ENCODE assay signal across 8 cellular contexts in genomic region chr9:19231126-19232035, GRCh38. TPM values are rescaled to one million over a fixed set of nuclear protein-coding genes. Genes with fewer than 3 reads are reported as not detected.
A peak's percentile ranks its signal among the peaks of the same experiment; 100 is the strongest.
DNase-seq lines count a peak whose midpoint lies in the region; ATAC-seq, FAIRE-seq and TF ChIP-seq lines count a peak whose summit lies in the region.

No MANE protein-coding gene starts in this region.

- H3K9me3 Mint-ChIP-seq in MCF 10A (ENCODE audit: unreplicated experiment): no peaks in the 10 kb centered on the region

- H3K36me3 ChIP-seq in keratinocyte (ENCODE audit: control insufficient read depth in 2 of 2, extremely low read depth in 1 of 2, insufficient read depth in 2 of 2, low read length in 2 of 2): no peaks in the 10 kb centered on the region

- H3K79me2 ChIP-seq in keratinocyte (ENCODE audit: control insufficient read depth, insufficient read depth, low read length): peaks cover 54% of the 10 kb centered on the region

- no peaks in the 10 kb centered on the region for H4K20me1 ChIP-seq in keratinocyte (ENCODE audit: control insufficient read depth, extremely low read depth, insufficient read depth, low read length)

- peaks cover 12% of the 10 kb centered on the region for H3K4me1 ChIP-seq in keratinocyte (ENCODE audit: control insufficient read depth, extremely low read depth, insufficient read depth, low read length)

- no peak for TF ChIP-seq CTCF in MCF 10A (IDR thresholded peaks at IDR 0.05; ENCODE audit: unreplicated experiment)
- TF ChIP-seq CTCF in keratinocyte (optimal IDR thresholded peaks at IDR 0.05 in 1 of 3, IDR thresholded peaks at IDR 0.05 in 1 of 3, conservative IDR thresholded peaks at IDR 0.05 in 1 of 3; ENCODE audit: extremely low read depth in 1 of 3, insufficient read depth in 2 of 3, low read length in 3 of 3): no peak

- no peaks in the 10 kb centered on the region for H3K9me3 ChIP-seq in keratinocyte (ENCODE audit: control insufficient read depth, low read depth, low read length)

- peak; percentile 3 for ATAC-seq in GM21786 (IDR thresholded peaks at IDR 0.05; ENCODE audit: unreplicated experiment)

- H3K4me1 Mint-ChIP-seq in MCF 10A (ENCODE audit: insufficient read depth, unreplicated experiment): peaks cover 16% of the 10 kb centered on the region

- no peak overlapping the region for H3K4me3 Mint-ChIP-seq in MCF 10A (ENCODE audit: unreplicated experiment)

- H3K27ac Mint-ChIP-seq in MCF 10A (ENCODE audit: low read depth, unreplicated experiment): no peak overlapping the region

- no peaks in the 10 kb centered on the region for H3K27me3 ChIP-seq in keratinocyte (ENCODE audit: control insufficient read depth, extremely low read depth, insufficient read depth, low read length)

- peak overlapping the region; percentile 87 for H2AFZ ChIP-seq in keratinocyte (ENCODE audit: control insufficient read depth, low read length)

- peak overlapping the region; percentile 89 for H3K27ac ChIP-seq in keratinocyte (ENCODE audit: control insufficient read depth, insufficient read depth, low read length)

- H3K9me1 ChIP-seq in keratinocyte (ENCODE audit: control insufficient read depth, extremely low read depth, insufficient read depth, low read length): peaks cover under 1% of the 10 kb centered on the region

- no peaks in the 10 kb centered on the region for H3K36me3 Mint-ChIP-seq in MCF 10A (ENCODE audit: insufficient read depth, unreplicated experiment)

- TSS peak; percentile 23 for BruUV-seq in MCF 10A (replicated peaks; lab: Mats Ljungman, UMichigan)

- H3K27me3 Mint-ChIP-seq in MCF 10A (ENCODE audit: insufficient read depth, unreplicated experiment): no peaks in the 10 kb centered on the region

- intact Hi-C loops in MCF 10A (cut with micrococcal nuclease): loop anchor here (2.0 to 5.0 kb wide), 5 partner anchors 49 to 183 kb away; partner anchors contain the start of genes HAUS6 and RRAGA

- CTCF ChIA-PET in MCF 10A (lab: Yijun Ruan, JAX): interaction anchor here (0.6 to 1.5 kb wide), 5 partner anchors 45 to 229 kb away, joined by 3 to 6 read pairs (median 3); partner anchors contain the start of gene RRAGA

- dilution Hi-C loops in keratinocyte (cut with MboI; ENCODE audit: extremely low pct_ligation_motif_present, low sequenced_read_pairs): no loop called here

- H3K4me3 ChIP-seq in keratinocyte (ENCODE audit: control insufficient read depth in 2 of 3, extremely low read depth in 1 of 3, insufficient read depth in 2 of 3, low read depth in 1 of 3, low read length in 3 of 3): peak overlapping the region; percentile 83 to 92 (median 84)

- H3K9ac ChIP-seq in keratinocyte (ENCODE audit: control insufficient read depth, extremely low read depth, insufficient read depth, low read length): peak overlapping the region; percentile 93

- H3K4me2 ChIP-seq in keratinocyte (ENCODE audit: control insufficient read depth, extremely low read depth, insufficient read depth, low read depth, low read length): peak overlapping the region; percentile 95

- FAIRE-seq in keratinocyte (lab: Jason Lieb, UNC): no peak

- POLR2A ChIA-PET in MCF 10A (lab: Yijun Ruan, JAX): interaction anchor here (0.7 to 5.8 kb wide), 26 partner anchors 10 to 226 kb away, joined by 3 to 84 read pairs (median 4); partner anchors contain the start of genes ACER2, HAUS6, RPS6 and RRAGA

- DNase-seq in NCI-H82 (lab: John Stamatoyannopoulos, UW) (peak; percentile 42), NCI-H82 treated with DMSO at 0.1 percent for 48 hours (lab: John Stamatoyannopoulos, UW; ENCODE audit: unreplicated experiment) (no peak), NAMALWA (ENCODE audit: low spot score) (peak; percentile 65), MCF 10A (ENCODE audit: unreplicated experiment) (peak; percentile 33), keratinocyte (ENCODE audit: low read depth, low spot score) (no peak), NCI-H2171 treated with DMSO at 0.1 percent for 48 hours (lab: John Stamatoyannopoulos, UW) (no peak)
- DNase-seq in stimulated activated CD8-positive, alpha-beta memory T cell treated with anti-CD3 and anti-CD28 coated beads, Interleukin-4, amount 100 ng/mL, for 48 hours: peak; percentile 46

RNA-seq across cellular contexts. Expression of gene DENND4C, which starts 0.9 kb away (rescaled TPM):
- 26.4 and 36.4 TPM in 2 replicates for total RNA-seq in MCF 10A (2022)
- polyA plus RNA-seq in keratinocyte: 16.5 to 26.0 TPM (median 25.6 TPM) in 3 replicates
- 26.1 TPM for polyA plus RNA-seq in keratinocyte (2011; ENCODE audit: low read depth)
- 8.3 and 17.4 TPM in 2 replicates for polyA plus RNA-seq in keratinocyte (2011; cell fraction: cytosol; rRNA removed)
- polyA plus RNA-seq in keratinocyte (2011; cell fraction: nucleus; rRNA removed): 34.3 and 37.8 TPM in 2 replicates
- 12.9 and 17.7 TPM in 2 replicates for polyA plus RNA-seq in keratinocyte (2012; ENCODE audit: low replicate concordance)
- 6.6 to 79.0 TPM (median 40.6 TPM) in 3 replicates for polyA minus RNA-seq in keratinocyte
- 17.1 TPM for polyA minus RNA-seq in keratinocyte (2011; cell fraction: cytosol; rRNA and poly(A)+ RNA removed)
- 53.2 and 103 TPM in 2 replicates for polyA minus RNA-seq in keratinocyte (2011; cell fraction: nucleus; rRNA and poly(A)+ RNA removed)

Comparison
In these comparisons a context has a peak if more than half of its experiments do, and no peak if none do; other contexts are left out.
1. DNase-seq: peak in NCI-H82 (single experiment), NAMALWA (single experiment), MCF 10A (single experiment) and stimulated activated CD8-positive, alpha-beta memory T cell treated with anti-CD3 and anti-CD28 coated beads, Interleukin-4, amount 100 ng/mL, for 48 hours (single experiment); none in NCI-H82 treated with DMSO at 0.1 percent for 48 hours (single experiment), keratinocyte (single experiment) and NCI-H2171 treated with DMSO at 0.1 percent for 48 hours (single experiment).